1 cellular context compared by ENCODE assay signal in genomic region chr1:244851546-244852231, GRCh38.
TF ChIP-seq lines count a peak whose summit lies in the region.

No MANE protein-coding gene starts in this region.

TF ChIP-seq in HepG2, 621 proteins besides CTCF, POLR2A, EP300 and RAD21:
- TF ChIP-seq GZF1 (CRISPR knock-in tag; IDR thresholded peaks at IDR 0.05) (no peak), ZEB1 (IDR thresholded peaks at IDR 0.05; ENCODE audit: insufficient replicate concordance, low read depth) (no peak), SNRNP70 (IDR thresholded peaks at IDR 0.05; ENCODE audit: low read depth, low read length) (no peak), MYNN (CRISPR knock-in tag; IDR thresholded peaks at IDR 0.05; ENCODE audit: low read depth) (no peak), ZNF598 (CRISPR knock-in tag; IDR thresholded peaks at IDR 0.05; ENCODE audit: borderline replicate concordance) (no peak), TOE1 (CRISPR knock-in tag; IDR thresholded peaks at IDR 0.05) (no peak), PAX8 (CRISPR knock-in tag; IDR thresholded peaks at IDR 0.05; ENCODE audit: borderline replicate concordance) (no peak), KLF15 (CRISPR knock-in tag; IDR thresholded peaks at IDR 0.05; ENCODE audit: borderline replicate concordance) (no peak), MBD4 (IDR thresholded peaks at IDR 0.05; ENCODE audit: borderline replicate concordance, low read length) (no peak), RBM22 (optimal IDR thresholded peaks at IDR 0.05; ENCODE audit: low read length) (peak; percentile 94), JUNB (CRISPR knock-in tag; IDR thresholded peaks at IDR 0.05; ENCODE audit: borderline replicate concordance) (no peak), PITX1 (CRISPR knock-in tag; IDR thresholded peaks at IDR 0.05) (no peak), POLR2G (IDR thresholded peaks at IDR 0.05; ENCODE audit: low read depth, low read length) (0 out of 2 replicates have a peak, but pooled peaks have one; percentile 38), POLR2AphosphoS2 (IDR thresholded peaks at IDR 0.05; ENCODE audit: low read depth, low read length) (peak; percentile 35), PHF20 (CRISPR knock-in tag; IDR thresholded peaks at IDR 0.05) (no peak), ZNF318 (CRISPR knock-in tag; IDR thresholded peaks at IDR 0.05) (no peak), AGO2 (optimal IDR thresholded peaks at IDR 0.05; ENCODE audit: low read depth, low read length) (peak; percentile 57), ZNF30 (CRISPR knock-in tag; IDR thresholded peaks at IDR 0.05) (no peak)
